ENCODE assay signal across 1 cellular context in genomic region chr6:43769526-43770416, GRCh38.
TF ChIP-seq lines count a peak whose summit lies in the region.

VEGFA (plus strand) TSS chr6:43770211.

TF ChIP-seq in HepG2, 621 proteins besides CTCF, POLR2A, EP300 and RAD21 (continued from another document and continues in another):
- 0 out of 2 replicates have a peak, but pooled peaks have one; percentile 41 for TF ChIP-seq ZNF142 (CRISPR knock-in tag; IDR thresholded peaks at IDR 0.05)
- TF ChIP-seq PHB2 (IDR thresholded peaks at IDR 0.05; ENCODE audit: partially characterized antibody), result no peak
- TF ChIP-seq ZNF576 (CRISPR knock-in tag; IDR thresholded peaks at IDR 0.05), result no peak
- TF ChIP-seq YEATS4 (CRISPR knock-in tag; IDR thresholded peaks at IDR 0.05; ENCODE audit: borderline replicate concordance), result peak; percentile 77
- peak; percentile 81; the same call in 1 of the 2 replicates for TF ChIP-seq SMAD1 (CRISPR knock-in tag; IDR thresholded peaks at IDR 0.05; ENCODE audit: borderline replicate concordance, low read depth)
- peak; percentile 47 for TF ChIP-seq ZNF224 (CRISPR knock-in tag; IDR thresholded peaks at IDR 0.05)
- 0 out of 2 replicates have a peak, but pooled peaks have one; percentile 15 for TF ChIP-seq ZBTB34 (CRISPR knock-in tag; IDR thresholded peaks at IDR 0.05)
- peak; percentile 97 for TF ChIP-seq HNRNPH1 (optimal IDR thresholded peaks at IDR 0.05; ENCODE audit: low read depth, low read length)
- TF ChIP-seq ONECUT2 (CRISPR knock-in tag; IDR thresholded peaks at IDR 0.05), result no peak; the same call in 1 of the 2 replicates
- TF ChIP-seq ETV6 (CRISPR knock-in tag; conservative IDR thresholded peaks at IDR 0.05), result no peak
- TF ChIP-seq ZNF318 (CRISPR knock-in tag; IDR thresholded peaks at IDR 0.05), result no peak
- no peak for TF ChIP-seq NFRKB (IDR thresholded peaks at IDR 0.05)
- TF ChIP-seq LRRFIP1 (CRISPR knock-in tag; conservative IDR thresholded peaks at IDR 0.05), result 0 out of 2 replicates have a peak, but pooled peaks have one; percentile 42
- peak; percentile 81; the same call in 1 of the 2 replicates for TF ChIP-seq ZNF276 (CRISPR knock-in tag; IDR thresholded peaks at IDR 0.05; ENCODE audit: low read depth)
- peak; percentile 59; the same call in 1 of the 2 replicates for TF ChIP-seq ETS1 (CRISPR knock-in tag; IDR thresholded peaks at IDR 0.05)
- no peak; the same call in 1 of the 2 replicates for TF ChIP-seq E2F5 (CRISPR knock-in tag; conservative IDR thresholded peaks at IDR 0.05)
- peak; percentile 76 for TF ChIP-seq ATF2 (CRISPR knock-in tag; IDR thresholded peaks at IDR 0.05)
- peak; percentile 48 for TF ChIP-seq PCBP2 (optimal IDR thresholded peaks at IDR 0.05; ENCODE audit: low read depth, low read length, poor library complexity, severe bottlenecking)
- peak; percentile 62; the same call in 1 of the 2 replicates for TF ChIP-seq ZNF510 (CRISPR knock-in tag; IDR thresholded peaks at IDR 0.05; ENCODE audit: low read depth)
- TF ChIP-seq THAP9 (CRISPR knock-in tag; IDR thresholded peaks at IDR 0.05; ENCODE audit: borderline replicate concordance), result no peak
